19 cellular contexts compared by ENCODE assay signal in genomic region chr4:23775694-23776093, GRCh38.
DNase-seq lines count a peak whose midpoint lies in the region; ATAC-seq, FAIRE-seq and TF ChIP-seq lines count a peak whose summit lies in the region.
"Had no signal": no experiment of that assay in that cellular context is flagged by ENCODE, and none has a peak within 500 bp of the region (broad histone marks: within the 10 kb centered on the region; RNA-seq: fewer than 3 reads in every experiment).

No MANE protein-coding gene starts in this region.

- no peak overlapping the region for H3K4me3 Mint-ChIP-seq in Calu3 (ENCODE audit: low read depth, unreplicated experiment)
- H3K4me3 Mint-ChIP-seq: activated CD8-positive, alpha-beta memory T cell treated with anti-CD3 and anti-CD28 coated beads, Interleukin-2, amount 10 ng/mL, durations not matched to agents 7 days and 5 days; B cell; naive thymus-derived CD8-positive, alpha-beta T cell had no signal

- H3K36me3 ChIP-seq in KMS-11 (ENCODE audit: insufficient read depth) = no peaks in the 10 kb centered on the region
- no peaks in the 10 kb centered on the region for H3K36me3 ChIP-seq in bronchial epithelial cell (ENCODE audit: control insufficient read depth, insufficient read depth, low read length)
- no peaks in the 10 kb centered on the region for H3K36me3 ChIP-seq in right lobe of liver
- no peaks in the 10 kb centered on the region for H3K36me3 ChIP-seq in ascending aorta

- peaks cover 16% of the 10 kb centered on the region for H3K4me1 Mint-ChIP-seq in Calu3 (ENCODE audit: low read depth, unreplicated experiment)
- H3K4me1 Mint-ChIP-seq: activated CD8-positive, alpha-beta memory T cell treated with anti-CD3 and anti-CD28 coated beads, Interleukin-2, amount 10 ng/mL, durations not matched to agents 7 days and 5 days; B cell; naive thymus-derived CD8-positive, alpha-beta T cell had no signal

- FAIRE-seq in bronchial epithelial cell (lab: Jason Lieb, UNC) = no peak

- TF ChIP-seq CTCF in Calu3 (IDR thresholded peaks at IDR 0.05; ENCODE audit: unreplicated experiment) = no peak
- TF ChIP-seq CTCF in KMS-11 (conservative IDR thresholded peaks at IDR 0.05; ENCODE audit: low read depth, low read length) = 0 out of 2 replicates have a peak, but pooled peaks have one; percentile 11
- TF ChIP-seq CTCF in bronchial epithelial cell (IDR thresholded peaks at IDR 0.05; ENCODE audit: insufficient read depth, low read length, severe bottlenecking) = peak; percentile 54
- TF ChIP-seq CTCF in right lobe of liver (IDR thresholded peaks at IDR 0.05) = peak in 3 of 4 donors; percentile 22 to 41 (median 31)
- no peak for TF ChIP-seq CTCF in ascending aorta (IDR thresholded peaks at IDR 0.05)

- H3K4me1 ChIP-seq in KMS-11 (ENCODE audit: low read depth, poor library complexity, severe bottlenecking) = no peaks in the 10 kb centered on the region
- no peaks in the 10 kb centered on the region for H3K4me1 ChIP-seq in right lobe of liver
- H3K4me1 ChIP-seq in ascending aorta = no peaks in the 10 kb centered on the region

- no TSS peak for BruUV-seq in Calu3 (replicated peaks; lab: Mats Ljungman, UMichigan)

- H3K27me3 ChIP-seq in KMS-11 (ENCODE audit: insufficient read depth, low read depth) (no peaks in the 10 kb centered on the region), bronchial epithelial cell (ENCODE audit: control insufficient read depth, insufficient read depth, low read length) (no peaks in the 10 kb centered on the region), right lobe of liver (no peaks in the 10 kb centered on the region), ascending aorta (no peaks in the 10 kb centered on the region)

- DNase-seq in Calu3 (peak; percentile 41), bronchial epithelial cell (ENCODE audit: low read depth) (peak; percentile 24), right lobe of liver (no peak), NCI-H510A treated with DMSO at 0.1 percent for 48 hours (lab: John Stamatoyannopoulos, UW) (no peak), kidney tubule cell (ENCODE audit: low spot score) (no peak), ascending aorta (ENCODE audit: low spot score in 2 of 2) (no peak)
- DNase-seq: activated CD4-positive, CD25-positive, alpha-beta regulatory T cell treated with anti-CD3 and anti-CD28 coated beads, Interleukin-2, amount 50 U/mL, for 72 hours; activated CD8-positive, alpha-beta memory T cell treated with anti-CD3 and anti-CD28 coated beads, Interleukin-2, amount 10 ng/mL, durations not matched to agents 7 days and 5 days; DMS79; hypothalamus; naive thymus-derived CD8-positive, alpha-beta T cell; NCI-H2171; SHP77 treated with DMSO at 0.1 percent for 48 hours; substantia nigra; T-helper 2 cell had no signal

- no peak for TF ChIP-seq POLR2A in right lobe of liver (IDR thresholded peaks at IDR 0.05)

- H3K27ac ChIP-seq in KMS-11 = no peak overlapping the region
- no peak overlapping the region for H3K27ac ChIP-seq in right lobe of liver
- no peak overlapping the region for H3K27ac ChIP-seq in ascending aorta

- no peaks in the 10 kb centered on the region for H3K27me3 Mint-ChIP-seq in Calu3 (ENCODE audit: unreplicated experiment)
- H3K27me3 Mint-ChIP-seq: activated CD8-positive, alpha-beta memory T cell treated with anti-CD3 and anti-CD28 coated beads, Interleukin-2, amount 10 ng/mL, durations not matched to agents 7 days and 5 days; B cell had no signal

- no peak overlapping the region for H3K4me3 ChIP-seq in KMS-11 (IDR thresholded peaks at IDR 0.05; ENCODE audit: insufficient read depth, low read depth, low read length)
- no peak overlapping the region for H3K4me3 ChIP-seq in bronchial epithelial cell (ENCODE audit: low read depth, low read length)
- no peak overlapping the region for H3K4me3 ChIP-seq in right lobe of liver
- H3K4me3 ChIP-seq in ascending aorta = no peak overlapping the region
- H3K4me3 ChIP-seq: lung had no signal

- no peaks in the 10 kb centered on the region for H3K9me3 ChIP-seq in right lobe of liver
- H3K9me3 ChIP-seq in ascending aorta = no peaks in the 10 kb centered on the region

- ATAC-seq in right lobe of liver = peak; percentile 56 to 78 (median 68)
- no peak for ATAC-seq in HG02884 (IDR thresholded peaks at IDR 0.05; ENCODE audit: unreplicated experiment)
- ATAC-seq: activated CD8-positive, alpha-beta memory T cell treated with anti-CD3 and anti-CD28 coated beads, Interleukin-2, amount 10 ng/mL, durations not matched to agents 7 days and 5 days; naive thymus-derived CD8-positive, alpha-beta T cell had no signal

- H2AFZ ChIP-seq in KMS-11 (ENCODE audit: low read depth) = no peak overlapping the region

- H3K9ac ChIP-seq in KMS-11 = no peak overlapping the region

- no peaks in the 10 kb centered on the region for H4K20me1 ChIP-seq in KMS-11 (ENCODE audit: insufficient read depth)

- H3K36me3 Mint-ChIP-seq in Calu3 (ENCODE audit: insufficient read depth, unreplicated experiment) = no peaks in the 10 kb centered on the region
- H3K36me3 Mint-ChIP-seq: activated CD8-positive, alpha-beta memory T cell treated with anti-CD3 and anti-CD28 coated beads, Interleukin-2, amount 10 ng/mL, durations not matched to agents 7 days and 5 days; naive thymus-derived CD8-positive, alpha-beta T cell had no signal

- H3K4me2 ChIP-seq in KMS-11 = no peak overlapping the region

- no peaks in the 10 kb centered on the region for H3K9me3 Mint-ChIP-seq in Calu3 (ENCODE audit: low read depth, unreplicated experiment)

- H3K79me2 ChIP-seq in KMS-11 (ENCODE audit: insufficient read depth, low read depth) = no peaks in the 10 kb centered on the region

- H3K27ac Mint-ChIP-seq in Calu3 (ENCODE audit: unreplicated experiment) = no peak overlapping the region
- H3K27ac Mint-ChIP-seq: activated CD8-positive, alpha-beta memory T cell treated with anti-CD3 and anti-CD28 coated beads, Interleukin-2, amount 10 ng/mL, durations not matched to agents 7 days and 5 days; B cell; naive thymus-derived CD8-positive, alpha-beta T cell had no signal

- intact Hi-C loops in Calu3 (cut with micrococcal nuclease; ENCODE audit: unreplicated experiment) = loop anchor here (1.0 kb wide), 1 partner anchor 644 kb away; no protein-coding TSS in a partner anchor
- intact Hi-C loops in right lobe of liver (cut with DNase I) = no loop called here
- intact Hi-C loops in ascending aorta (cut with DNase I) = no loop called here

- CTCF ChIA-PET in Calu3 (lab: Charles Lee) = interaction anchor here (0.7 kb wide), 1 partner anchor 77 kb away, joined by 3 read pairs; no protein-coding TSS in a partner anchor

Comparison
In these comparisons a context has a peak if more than half of its experiments do, and no peak if none do; other contexts are left out.
1. DNase-seq: peak in Calu3 (single experiment) and bronchial epithelial cell (single experiment); none in right lobe of liver (0 of 3), NCI-H510A treated with DMSO at 0.1 percent for 48 hours (single experiment), kidney tubule cell (single experiment) and ascending aorta (0 of 2).
2. CTCF ChIP-seq: peak in KMS-11 (single experiment), bronchial epithelial cell (single experiment) and right lobe of liver (3 of 4); none in Calu3 (single experiment) and ascending aorta (0 of 3).